10 cellular contexts compared by ENCODE assay signal in the genomic region with DNA sequence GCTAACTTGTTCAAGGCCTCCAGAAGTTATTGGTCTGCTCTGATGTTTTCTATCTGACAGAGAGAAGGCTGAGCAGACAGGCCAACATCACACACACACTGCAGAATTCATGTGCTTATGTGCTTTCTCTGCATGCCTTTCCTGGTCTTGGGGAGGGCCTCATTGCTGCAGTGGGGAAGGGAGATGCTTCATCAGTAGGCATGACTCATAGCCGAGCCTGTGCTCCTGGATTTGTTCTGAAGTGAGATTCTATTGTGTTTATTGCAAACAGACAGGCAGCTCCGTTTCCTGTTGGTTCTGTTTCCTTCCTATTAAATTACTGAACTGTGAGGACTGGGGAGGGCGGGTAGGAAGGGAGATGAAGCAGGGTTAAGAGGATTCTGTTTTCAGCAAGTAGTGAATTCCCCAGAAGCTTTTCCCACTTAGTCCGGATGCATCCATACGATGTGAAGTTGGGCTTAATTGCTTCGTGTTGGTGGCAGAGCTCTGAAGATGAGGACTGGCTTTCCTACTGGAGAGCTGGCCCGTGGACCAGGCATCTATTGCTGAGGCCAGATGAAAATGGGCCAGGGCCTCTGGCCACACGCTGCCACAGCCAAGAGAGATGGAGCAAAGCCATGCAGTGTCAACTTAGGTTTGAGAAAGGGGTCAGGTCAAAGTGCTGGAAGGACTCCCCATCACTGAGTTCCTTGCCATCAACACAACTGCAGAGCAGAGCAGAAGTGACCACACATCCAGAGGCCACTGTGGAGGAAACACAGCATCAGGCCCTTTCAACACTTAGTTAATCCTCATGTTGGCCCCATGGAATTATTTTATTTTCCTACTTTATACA.
DNase-seq lines count a peak whose midpoint lies in the region; ATAC-seq and TF ChIP-seq lines count a peak whose summit lies in the region.
"Had no signal": no experiment of that assay in that cellular context is flagged by ENCODE, and none has a peak within 500 bp of the region (broad histone marks: within the 10 kb centered on the region; RNA-seq: fewer than 3 reads in every experiment).

No MANE protein-coding gene starts in this region.

- no peaks in the 10 kb centered on the region for H3K36me3 Mint-ChIP-seq in activated naive CD4-positive, alpha-beta T cell treated with anti-CD3 and anti-CD28 coated beads for 36 hours (ENCODE audit: low read depth)

- DNase-seq in activated naive CD4-positive, alpha-beta T cell treated with anti-CD3 and anti-CD28 coated beads for 36 hours, result peak; percentile 67
- DNase-seq in activated naive CD4-positive, alpha-beta T cell treated with Interleukin-2 at 50 U/mL for 16 hours, result no peak
- DNase-seq in NCI-H82 treated with DMSO at 0.1 percent for 48 hours (lab: John Stamatoyannopoulos, UW; ENCODE audit: unreplicated experiment) (peak; percentile 13), sciatic nerve (ENCODE audit: low spot score) (no peak), omental fat pad (ENCODE audit: low spot score) (no peak)
- DNase-seq: H9, NCI-H1694 treated with DMSO at 0.1 percent for 48 hours had no signal

- peak overlapping the region; percentile 14 for H3K27ac Mint-ChIP-seq in activated naive CD4-positive, alpha-beta T cell treated with anti-CD3 and anti-CD28 coated beads for 36 hours

- H3K27me3 Mint-ChIP-seq in activated naive CD4-positive, alpha-beta T cell treated with anti-CD3 and anti-CD28 coated beads for 36 hours (ENCODE audit: low read depth), result no peaks in the 10 kb centered on the region

- intact Hi-C loops in activated naive CD4-positive, alpha-beta T cell treated with anti-CD3 and anti-CD28 coated beads for 36 hours (cut with micrococcal nuclease), result loop anchor here (1.0 kb wide), 1 partner anchor 9 kb away; no protein-coding TSS in a partner anchor
- intact Hi-C loops in sciatic nerve (cut with DNase I), result no loop called here

- no peak overlapping the region for H3K4me3 Mint-ChIP-seq in activated naive CD4-positive, alpha-beta T cell treated with anti-CD3 and anti-CD28 coated beads for 36 hours
- H3K4me3 Mint-ChIP-seq: H9 had no signal

- ATAC-seq in esophagus mucosa, result peak; percentile 84
- ATAC-seq in sciatic nerve, result peak; percentile 73
- no peak for ATAC-seq in omental fat pad (ENCODE audit: low FRiP score)
- no peak for ATAC-seq in GM21786 (IDR thresholded peaks at IDR 0.05; ENCODE audit: unreplicated experiment)
- no peak for ATAC-seq in HG03457 (IDR thresholded peaks at IDR 0.05; ENCODE audit: unreplicated experiment)

- CTCF ChIA-PET in activated naive CD4-positive, alpha-beta T cell treated with anti-CD3 and anti-CD28 coated beads for 36 hours (lab: Charles Lee), result no interaction called here

- no peak for TF ChIP-seq CTCF in omental fat pad (IDR thresholded peaks at IDR 0.05)

- no peaks in the 10 kb centered on the region for H3K9me3 Mint-ChIP-seq in activated naive CD4-positive, alpha-beta T cell treated with anti-CD3 and anti-CD28 coated beads for 36 hours
- H3K9me3 Mint-ChIP-seq: H9 had no signal

- peaks cover 33% of the 10 kb centered on the region for H3K4me1 Mint-ChIP-seq in activated naive CD4-positive, alpha-beta T cell treated with anti-CD3 and anti-CD28 coated beads for 36 hours (ENCODE audit: low read depth)

Comparison
In these comparisons a context has a peak if more than half of its experiments do, and no peak if none do; other contexts are left out.
1. DNase-seq: peak in activated naive CD4-positive, alpha-beta T cell treated with anti-CD3 and anti-CD28 coated beads for 36 hours (single experiment) and NCI-H82 treated with DMSO at 0.1 percent for 48 hours (single experiment); none in activated naive CD4-positive, alpha-beta T cell treated with Interleukin-2 at 50 U/mL for 16 hours (single experiment), sciatic nerve (single experiment) and omental fat pad (single experiment).
2. ATAC-seq: peak in esophagus mucosa (single experiment) and sciatic nerve (single experiment); none in omental fat pad (single experiment), GM21786 (single experiment) and HG03457 (single experiment).